1 cellular context compared by ENCODE assay signal in the genomic region with DNA sequence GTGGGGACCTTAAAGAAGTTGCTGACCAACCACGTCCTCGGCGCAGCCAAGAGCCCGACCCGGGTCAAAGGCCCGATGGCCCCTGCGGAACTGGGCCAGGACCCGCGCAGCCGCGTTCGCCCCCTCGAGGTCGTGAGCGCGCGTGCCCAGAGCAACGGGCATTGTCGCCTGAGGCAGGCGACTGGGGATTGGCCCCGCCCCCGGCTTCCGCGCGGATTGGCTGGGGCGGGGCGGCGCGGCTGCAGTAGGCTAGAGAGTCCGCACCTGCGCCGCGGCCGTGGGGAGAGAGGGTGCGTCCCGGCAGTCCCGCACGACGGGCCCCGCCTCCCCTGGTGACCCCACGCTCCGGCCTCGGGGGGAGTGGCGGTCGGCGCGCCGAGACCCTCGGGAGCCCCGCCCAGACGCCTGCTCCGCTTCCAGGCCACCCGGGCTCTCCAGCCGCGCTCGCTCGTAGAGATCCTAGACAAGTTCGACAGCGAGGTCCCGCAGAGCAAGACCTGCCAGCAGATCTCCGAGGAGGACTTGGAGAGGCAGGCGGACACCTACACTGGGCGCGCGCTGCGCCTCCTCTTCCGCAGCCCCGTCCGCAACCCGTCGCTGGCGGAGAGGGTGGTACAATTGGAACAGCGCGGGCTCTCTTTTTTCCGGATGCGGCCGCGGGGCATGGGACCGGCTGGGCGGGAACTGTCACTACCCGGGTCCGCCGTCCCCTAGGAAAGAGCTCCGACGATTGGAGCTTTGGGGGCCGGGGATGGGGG.
A peak's percentile ranks its signal among the peaks of the same experiment; 100 is the strongest.
TF ChIP-seq lines count a peak whose summit lies in the region.

No MANE protein-coding gene starts in this region.

TF ChIP-seq in H1, 55 proteins besides CTCF, POLR2A, EP300 and RAD21:
- 0 out of 2 replicates have a peak, but pooled peaks have one; percentile 11 for TF ChIP-seq TCF12 (IDR thresholded peaks at IDR 0.05; ENCODE audit: low read depth, low read length)
- TF ChIP-seq, protein P1, sequence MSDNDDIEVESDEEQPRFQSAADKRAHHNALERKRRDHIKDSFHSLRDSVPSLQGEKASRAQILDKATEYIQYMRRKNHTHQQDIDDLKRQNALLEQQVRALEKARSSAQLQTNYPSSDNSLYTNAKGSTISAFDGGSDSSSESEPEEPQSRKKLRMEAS (IDR thresholded peaks at IDR 0.05): peak; percentile 48; the same call in 1 of the 2 replicates
- TF ChIP-seq BACH1 (IDR thresholded peaks at IDR 0.05; ENCODE audit: low read length): peak; percentile 90
- TF ChIP-seq NRF1 (IDR thresholded peaks at IDR 0.05; ENCODE audit: low read depth, low read length): no peak
- TF ChIP-seq FOSL1 (IDR thresholded peaks at IDR 0.05; ENCODE audit: insufficient read depth, low read depth, low read length): no peak
- TF ChIP-seq HDAC2 (IDR thresholded peaks at IDR 0.05; ENCODE audit: borderline replicate concordance in 1 of 2, low read depth in 2 of 2, low read length in 2 of 2): peak; percentile 47 to 96; a peak in 3 of 4 replicates
- peak; percentile 42 for TF ChIP-seq POLR2AphosphoS5 (IDR thresholded peaks at IDR 0.05; ENCODE audit: low read depth, low read length)
- peak; percentile 73 for TF ChIP-seq ASH2L (IDR thresholded peaks at IDR 0.05; ENCODE audit: low read length)
- TF ChIP-seq GABPA (IDR thresholded peaks at IDR 0.05; ENCODE audit: borderline replicate concordance, insufficient read depth, low read length): no peak
- peak; percentile 65; the same call in 1 of the 2 replicates for TF ChIP-seq RBBP5 (IDR thresholded peaks at IDR 0.05; ENCODE audit: borderline replicate concordance, low read depth, low read length)
- 0 out of 2 replicates have a peak, but pooled peaks have one; percentile 26 for TF ChIP-seq TAF1 (IDR thresholded peaks at IDR 0.05; ENCODE audit: low read depth, low read length)
- TF ChIP-seq CEBPB (IDR thresholded peaks at IDR 0.05; ENCODE audit: low read depth, low read length): no peak
- TF ChIP-seq SUZ12 (IDR thresholded peaks at IDR 0.05; ENCODE audit: low read length): peak; percentile 41; the same call in 1 of the 2 replicates
